9 cellular contexts compared by ENCODE assay signal in the genomic region with DNA sequence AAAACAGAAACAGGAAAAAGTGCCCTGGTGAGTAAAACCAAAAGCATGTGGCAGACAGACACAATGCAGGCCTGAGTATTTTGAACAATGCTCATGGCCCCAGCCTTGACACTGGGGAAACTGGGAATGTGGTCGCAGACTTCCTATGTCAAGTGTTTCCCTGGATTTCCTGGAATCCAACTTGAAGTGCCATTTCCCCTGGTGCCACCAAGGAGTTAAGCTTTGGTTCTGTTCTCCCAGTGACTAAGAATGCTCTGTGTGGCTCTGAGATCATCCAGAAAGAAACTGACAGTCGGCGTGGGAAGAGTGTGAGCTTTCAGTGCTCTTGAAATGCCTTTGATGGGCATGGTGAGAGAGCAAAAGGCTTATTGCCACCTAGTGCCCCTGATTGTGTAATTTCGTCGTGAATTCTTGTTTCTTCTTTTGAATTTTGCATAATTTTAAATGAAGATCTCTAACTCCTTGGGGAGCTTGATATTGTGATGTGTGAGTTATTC.
A peak's percentile ranks its signal among the peaks of the same experiment; 100 is the strongest.
DNase-seq lines count a peak whose midpoint lies in the region; ATAC-seq and TF ChIP-seq lines count a peak whose summit lies in the region.
"Had no signal": no experiment of that assay in that cellular context is flagged by ENCODE, and none has a peak within 500 bp of the region (broad histone marks: within the 10 kb centered on the region; RNA-seq: fewer than 3 reads in every experiment).

No MANE protein-coding gene starts in this region.

- H3K9me3 ChIP-seq in right atrium auricular region: no peaks in the 10 kb centered on the region

- H3K27me3 Mint-ChIP-seq in activated naive CD4-positive, alpha-beta T cell treated with anti-CD3 and anti-CD28 coated beads for 36 hours (ENCODE audit: low read depth): no peaks in the 10 kb centered on the region

- no peak overlapping the region for H3K4me3 ChIP-seq in right atrium auricular region

- no peak overlapping the region for H3K27ac Mint-ChIP-seq in activated naive CD4-positive, alpha-beta T cell treated with anti-CD3 and anti-CD28 coated beads for 36 hours

- no peaks in the 10 kb centered on the region for H3K36me3 ChIP-seq in right atrium auricular region

- peak overlapping the region; percentile 91 to 95 for H3K27ac ChIP-seq in right atrium auricular region
- H3K27ac ChIP-seq: epithelial cell of prostate had no signal

- CTCF ChIA-PET in activated naive CD4-positive, alpha-beta T cell treated with anti-CD3 and anti-CD28 coated beads for 36 hours (lab: Charles Lee): interaction anchor here (0.7 to 6.2 kb wide), 16 partner anchors 10 to 116 kb away, joined by 3 to 38 read pairs (median 7); no protein-coding TSS in a partner anchor

- TF ChIP-seq CTCF in right atrium auricular region (IDR thresholded peaks at IDR 0.05): peak in 1 of 2 donors; percentile 20

- DNase-seq in HS-27A (ENCODE audit: low read depth): peak; percentile 79
- DNase-seq in activated naive CD4-positive, alpha-beta T cell treated with anti-CD3 and anti-CD28 coated beads for 36 hours: peak; percentile 83
- DNase-seq in right atrium auricular region (ENCODE audit: low spot score): no peak
- peak; percentile 42 to 48 (median 48) for DNase-seq in stimulated activated CD4-positive, alpha-beta T cell treated with anti-CD3 and anti-CD28 coated beads, Interleukin-12 subunit alpha, Interleukin-12 subunit beta, amount 100 ng/mL, for 48 hours (ENCODE audit: low read depth in 2 of 3, low spot score in 1 of 3)
- no peak for DNase-seq in NCI-H1048 (lab: John Stamatoyannopoulos, UW)
- no peak for DNase-seq in posterior vena cava (ENCODE audit: low spot score)

- peaks cover 15% of the 10 kb centered on the region for H3K4me1 Mint-ChIP-seq in activated naive CD4-positive, alpha-beta T cell treated with anti-CD3 and anti-CD28 coated beads for 36 hours (ENCODE audit: low read depth)

- no peak overlapping the region for H3K4me3 Mint-ChIP-seq in activated naive CD4-positive, alpha-beta T cell treated with anti-CD3 and anti-CD28 coated beads for 36 hours

- H3K4me1 ChIP-seq in right atrium auricular region: peaks cover 0 to 65% of the 10 kb centered on the region in 2 donors

- no peaks in the 10 kb centered on the region for H3K36me3 Mint-ChIP-seq in activated naive CD4-positive, alpha-beta T cell treated with anti-CD3 and anti-CD28 coated beads for 36 hours (ENCODE audit: low read depth)

- no peaks in the 10 kb centered on the region for H3K27me3 ChIP-seq in right atrium auricular region

- ATAC-seq in HG02884 (IDR thresholded peaks at IDR 0.05; ENCODE audit: unreplicated experiment) (no peak), GM21423 (IDR thresholded peaks at IDR 0.05; ENCODE audit: unreplicated experiment) (no peak)

- intact Hi-C loops in activated naive CD4-positive, alpha-beta T cell treated with anti-CD3 and anti-CD28 coated beads for 36 hours (cut with micrococcal nuclease): loop anchor here (1.0 to 2.0 kb wide), 3 partner anchors 65 to 116 kb away; no protein-coding TSS in a partner anchor
- intact Hi-C loops in posterior vena cava (cut with DNase I): loop anchor here (5.0 kb wide), 2 partner anchors 50 to 95 kb away; a partner anchor contains a TSS

- H3K9me3 Mint-ChIP-seq in activated naive CD4-positive, alpha-beta T cell treated with anti-CD3 and anti-CD28 coated beads for 36 hours: peaks cover under 1% of the 10 kb centered on the region

Comparison
In these comparisons a context has a peak if more than half of its experiments do, and no peak if none do; other contexts are left out.
1. DNase-seq: peak in HS-27A (single experiment), activated naive CD4-positive, alpha-beta T cell treated with anti-CD3 and anti-CD28 coated beads for 36 hours (single experiment) and stimulated activated CD4-positive, alpha-beta T cell treated with anti-CD3 and anti-CD28 coated beads, Interleukin-12 subunit alpha, Interleukin-12 subunit beta, amount 100 ng/mL, for 48 hours (3 of 3); none in right atrium auricular region (single experiment), NCI-H1048 (single experiment) and posterior vena cava (single experiment).